In the genomic region with DNA sequence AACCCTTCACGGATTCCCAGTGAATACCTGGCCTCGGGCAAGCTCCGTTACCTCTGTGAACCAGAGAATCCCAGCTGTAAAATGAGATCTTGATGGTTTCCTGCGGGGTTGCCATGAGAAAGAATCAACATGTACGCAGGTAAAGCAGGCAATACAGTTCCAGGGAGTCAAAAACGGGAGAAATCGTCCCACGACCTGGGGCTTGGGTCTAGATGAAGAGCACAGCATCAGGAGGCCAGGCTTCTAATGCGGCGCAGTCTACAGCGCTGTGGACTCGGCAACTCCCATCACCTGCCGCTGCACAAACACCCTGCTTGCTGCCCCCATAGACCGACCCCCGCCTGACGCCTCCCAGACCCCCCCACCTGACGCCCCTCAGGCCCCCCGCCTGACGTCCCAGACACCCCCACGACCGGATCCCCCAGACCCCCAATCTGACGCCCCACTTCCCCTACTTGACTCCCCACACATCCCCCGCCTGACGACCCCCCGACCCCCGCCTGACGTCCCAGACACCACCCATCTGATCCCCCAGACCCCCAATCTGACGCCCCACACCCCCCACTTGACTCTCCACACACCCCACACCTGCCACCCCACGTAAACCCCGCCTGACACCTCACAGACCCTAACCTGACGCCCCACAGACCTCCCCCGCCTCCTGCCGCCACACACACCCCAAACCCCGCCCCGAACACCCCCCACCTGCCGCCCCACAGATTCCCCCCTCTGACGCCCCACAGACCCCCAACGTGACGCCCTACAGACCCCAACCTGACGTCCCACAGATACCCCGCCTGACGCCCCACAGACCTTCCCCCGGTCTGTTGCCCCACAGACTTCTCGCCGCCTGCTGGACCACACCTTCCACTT, we compare ENCODE assay signal across 8 cellular contexts. TPM values are rescaled to one million over a fixed set of nuclear protein-coding genes. Genes with fewer than 3 reads are reported as not detected.
DNase-seq lines count a peak whose midpoint lies in the region; ATAC-seq and TF ChIP-seq lines count a peak whose summit lies in the region.

No MANE protein-coding gene starts in this region.

- peak overlapping the region; percentile 81 for H3K4me3 Mint-ChIP-seq in activated CD4-positive, alpha-beta T cell treated with anti-CD3 and anti-CD28 coated beads, Interleukin-2, amount 10 ng/mL, durations not matched to agents 24 days and 14 days
- H3K4me3 Mint-ChIP-seq in T-helper 17 cell, result peak overlapping the region; percentile 87

- H3K4me1 Mint-ChIP-seq in activated CD4-positive, alpha-beta T cell treated with anti-CD3 and anti-CD28 coated beads, Interleukin-2, amount 10 ng/mL, durations not matched to agents 24 days and 14 days, result peaks cover 37% of the 10 kb centered on the region
- H3K4me1 Mint-ChIP-seq in T-helper 17 cell, result peaks cover 27% of the 10 kb centered on the region

- DNase-seq in activated CD4-positive, alpha-beta T cell treated with anti-CD3 and anti-CD28 coated beads, Interleukin-2, amount 10 ng/mL, durations not matched to agents 24 days and 14 days, result no peak
- no peak for DNase-seq in activated CD4-positive, alpha-beta T cell treated with anti-CD3 and anti-CD28 coated beads for 4 hours
- DNase-seq in T-helper 17 cell (peak in 1 of 3 donors; percentile 44), fibroblast of lung (ENCODE audit: low read depth in 2 of 2) (no peak), DMS 273 (lab: John Stamatoyannopoulos, UW; ENCODE audit: unreplicated experiment) (no peak)

- no peaks in the 10 kb centered on the region for H4K20me1 ChIP-seq in fibroblast of lung (ENCODE audit: control insufficient read depth, extremely low read depth, insufficient read depth, low read length)

- H3K36me3 Mint-ChIP-seq in activated CD4-positive, alpha-beta T cell treated with anti-CD3 and anti-CD28 coated beads, Interleukin-2, amount 10 ng/mL, durations not matched to agents 24 days and 14 days (ENCODE audit: low read depth), result peaks cover 23% of the 10 kb centered on the region
- peaks cover 12% of the 10 kb centered on the region for H3K36me3 Mint-ChIP-seq in T-helper 17 cell (ENCODE audit: low read depth)

- H3K27ac ChIP-seq in fibroblast of lung (ENCODE audit: insufficient read depth, low read length), result peak overlapping the region; percentile 36
- H3K27ac ChIP-seq in neutrophil, result peak overlapping the region; percentile 75

- peaks cover 2% of the 10 kb centered on the region for H3K4me1 ChIP-seq in fibroblast of lung (ENCODE audit: control insufficient read depth, extremely low read depth, insufficient read depth, low read length)
- H3K4me1 ChIP-seq in neutrophil (ENCODE audit: control insufficient read depth in 1 of 2, insufficient read depth in 1 of 2, low read depth in 1 of 2, low read length in 1 of 2), result peaks cover 33 to 46% of the 10 kb centered on the region in 2 experiments

- TF ChIP-seq CTCF in fibroblast of lung (conservative IDR thresholded peaks at IDR 0.05 in 1 of 2, IDR thresholded peaks at IDR 0.05 in 1 of 2; ENCODE audit: low read depth in 1 of 2, low read length in 2 of 2), result no peak
- no peak for TF ChIP-seq CTCF in neutrophil (IDR thresholded peaks at IDR 0.05)

- H3K9me3 ChIP-seq in T-helper 17 cell (ENCODE audit: control insufficient read depth, low read length, poor library complexity, severe bottlenecking), result no peaks in the 10 kb centered on the region
- H3K9me3 ChIP-seq in fibroblast of lung (ENCODE audit: control insufficient read depth, insufficient read depth, low read depth, low read length), result no peaks in the 10 kb centered on the region
- no peaks in the 10 kb centered on the region for H3K9me3 ChIP-seq in neutrophil

- no peaks in the 10 kb centered on the region for H3K9me3 Mint-ChIP-seq in activated CD4-positive, alpha-beta T cell treated with anti-CD3 and anti-CD28 coated beads, Interleukin-2, amount 10 ng/mL, durations not matched to agents 24 days and 14 days

- peak overlapping the region; percentile 93 for H3K4me2 ChIP-seq in fibroblast of lung (ENCODE audit: extremely low read depth, insufficient read depth, low read length)

- H3K27ac Mint-ChIP-seq in activated CD4-positive, alpha-beta T cell treated with anti-CD3 and anti-CD28 coated beads, Interleukin-2, amount 10 ng/mL, durations not matched to agents 24 days and 14 days, result peak overlapping the region; percentile 84
- H3K27ac Mint-ChIP-seq in T-helper 17 cell, result peak overlapping the region; percentile 80

- no peaks in the 10 kb centered on the region for H3K27me3 ChIP-seq in fibroblast of lung (ENCODE audit: control insufficient read depth, insufficient read depth, low read length)
- H3K27me3 ChIP-seq in neutrophil, result no peaks in the 10 kb centered on the region

- H3K4me3 ChIP-seq in fibroblast of lung (replicated peaks in 1 of 4; ENCODE audit: control extremely low read depth in 1 of 4, insufficient read depth in 1 of 4, low read depth in 3 of 4, low read length in 4 of 4) (peak overlapping the region; percentile 54 to 65 (median 58)), neutrophil (ENCODE audit: low read depth in 1 of 2, low read length in 1 of 2) (peak overlapping the region; percentile 63)

- ATAC-seq in T-helper 17 cell, result peak; percentile 1
- no peak for ATAC-seq in GM21526 (IDR thresholded peaks at IDR 0.05; ENCODE audit: low FRiP score, unreplicated experiment)
- ATAC-seq in GM21381 (IDR thresholded peaks at IDR 0.05; ENCODE audit: unreplicated experiment), result no peak

- H3K36me3 ChIP-seq in fibroblast of lung (ENCODE audit: control insufficient read depth, insufficient read depth, low read length), result no peaks in the 10 kb centered on the region
- peaks cover 19% of the 10 kb centered on the region for H3K36me3 ChIP-seq in neutrophil

- H3K27me3 Mint-ChIP-seq in activated CD4-positive, alpha-beta T cell treated with anti-CD3 and anti-CD28 coated beads, Interleukin-2, amount 10 ng/mL, durations not matched to agents 24 days and 14 days, result peaks cover 3% of the 10 kb centered on the region
- H3K27me3 Mint-ChIP-seq in T-helper 17 cell, result no peaks in the 10 kb centered on the region

- peak overlapping the region; percentile 8 for H3K9ac ChIP-seq in fibroblast of lung (ENCODE audit: insufficient read depth, low read length)

- H2AFZ ChIP-seq in fibroblast of lung (ENCODE audit: low read length), result peak overlapping the region; percentile 74

- H3K79me2 ChIP-seq in fibroblast of lung (ENCODE audit: control insufficient read depth, insufficient read depth, low read length), result peaks cover 22% of the 10 kb centered on the region

- intact Hi-C loops in activated CD4-positive, alpha-beta T cell treated with anti-CD3 and anti-CD28 coated beads, Interleukin-2, amount 10 ng/mL, durations not matched to agents 24 days and 14 days (cut with micrococcal nuclease), result loop anchor here (5.0 kb wide), 4 partner anchors 37 to 1647 kb away; a partner anchor contains a TSS

RNA-seq across cellular contexts. Expression of a gene that starts 0.6 kb away (rescaled TPM):
- total RNA-seq in activated CD4-positive, alpha-beta T cell treated with anti-CD3 and anti-CD28 coated beads, Interleukin-2, amount 10 ng/mL, durations not matched to agents 24 days and 14 days, result 8.2 and 8.6 TPM in 2 replicates
- 1 to 10 TPM; 3.8 to 4.7 TPM for total RNA-seq in T-helper 17 cell
- total RNA-seq in fibroblast of lung, result 7.7 and 11.6 TPM in 2 replicates
- polyA plus RNA-seq in fibroblast of lung, result 7.8 and 9.4 TPM in 2 replicates
- polyA plus RNA-seq in fibroblast of lung (2012), result 5.6 and 6.8 TPM in 2 replicates
- 0.59 and 1.2 TPM in 2 replicates for polyA minus RNA-seq in fibroblast of lung (ENCODE audit: low replicate concordance)

RNA-seq across cellular contexts. Expression of a gene that starts 3.4 kb away (rescaled TPM):
- total RNA-seq in activated CD4-positive, alpha-beta T cell treated with anti-CD3 and anti-CD28 coated beads, Interleukin-2, amount 10 ng/mL, durations not matched to agents 24 days and 14 days, result 7.6 and 8.0 TPM in 2 replicates
- total RNA-seq in T-helper 17 cell, result 10 to 100 TPM; 13.2 to 16.4 TPM
- 7.1 and 7.7 TPM in 2 replicates for total RNA-seq in fibroblast of lung
- 7.2 and 9.7 TPM in 2 replicates for polyA plus RNA-seq in fibroblast of lung
- polyA plus RNA-seq in fibroblast of lung (2012), result 4.5 and 5.8 TPM in 2 replicates
- polyA minus RNA-seq in fibroblast of lung (ENCODE audit: low replicate concordance), result 0.12 and 0.19 TPM in 2 replicates

RNA-seq across cellular contexts. Expression of a gene that starts 54.8 kb away (rescaled TPM):
- total RNA-seq in activated CD4-positive, alpha-beta T cell treated with anti-CD3 and anti-CD28 coated beads, Interleukin-2, amount 10 ng/mL, durations not matched to agents 24 days and 14 days, result 2.7 TPM in 2 replicates
- 10 to 100 TPM in 1 of 2 donors, 1 to 10 TPM in 1; 9.7 to 10.3 TPM for total RNA-seq in T-helper 17 cell
- 4.8 and 5.4 TPM in 2 replicates for total RNA-seq in fibroblast of lung
- 1.5 and 1.8 TPM in 2 replicates for polyA plus RNA-seq in fibroblast of lung
- polyA plus RNA-seq in fibroblast of lung (2012), result 1.3 and 2.7 TPM in 2 replicates
- not detected in 2 replicates for polyA minus RNA-seq in fibroblast of lung (ENCODE audit: low replicate concordance)
